9 cellular contexts compared by ENCODE assay signal in genomic region chr9:94861589-94862241, GRCh38.
DNase-seq lines count a peak whose midpoint lies in the region; TF ChIP-seq lines count a peak whose summit lies in the region.
"Had no signal": no experiment of that assay in that cellular context is flagged by ENCODE, and none has a peak within 500 bp of the region (broad histone marks: within the 10 kb centered on the region; RNA-seq: fewer than 3 reads in every experiment).

No MANE protein-coding gene starts in this region.

- DNase-seq in T-helper 1 cell = no peak
- DNase-seq in RPMI7951 (ENCODE audit: low read depth) = peak; percentile 69
- peak; percentile 70 for DNase-seq in fibroblast of the aortic adventitia (ENCODE audit: low read depth)
- peak; percentile 85 for DNase-seq in stromal cell of bone marrow (ENCODE audit: low read depth)
- DNase-seq in NCI-H1930 (lab: John Stamatoyannopoulos, UW) = no peak
- DNase-seq in C1 segment of cervical spinal cord (lab: John Stamatoyannopoulos, UW) = no peak
- no peak for DNase-seq in NCI-H524 (lab: John Stamatoyannopoulos, UW)
- DNase-seq: left cardiac atrium had no signal

- no peaks in the 10 kb centered on the region for H3K27me3 Mint-ChIP-seq in T-helper 1 cell treated with Interleukin-12 subunit alpha and Interleukin-12 subunit beta and Interleukin-4 antibody, amounts not matched to agents 30 μg/mL and 1 μg/mL, for 36 hours (ENCODE audit: low read depth)

- peaks cover 48% of the 10 kb centered on the region for H3K4me1 Mint-ChIP-seq in T-helper 1 cell treated with Interleukin-12 subunit alpha and Interleukin-12 subunit beta and Interleukin-4 antibody, amounts not matched to agents 30 μg/mL and 1 μg/mL, for 36 hours (ENCODE audit: low read depth)

- H3K4me3 ChIP-seq in fibroblast of the aortic adventitia (ENCODE audit: low read depth, low read length) = no peak overlapping the region

- H3K9me3 Mint-ChIP-seq in T-helper 1 cell treated with Interleukin-12 subunit alpha and Interleukin-12 subunit beta and Interleukin-4 antibody, amounts not matched to agents 30 μg/mL and 1 μg/mL, for 36 hours = peaks cover 5% of the 10 kb centered on the region

- peak overlapping the region; percentile 94 for H3K27ac Mint-ChIP-seq in T-helper 1 cell treated with Interleukin-12 subunit alpha and Interleukin-12 subunit beta and Interleukin-4 antibody, amounts not matched to agents 30 μg/mL and 1 μg/mL, for 36 hours

- peaks cover 10% of the 10 kb centered on the region for H3K36me3 Mint-ChIP-seq in T-helper 1 cell treated with Interleukin-12 subunit alpha and Interleukin-12 subunit beta and Interleukin-4 antibody, amounts not matched to agents 30 μg/mL and 1 μg/mL, for 36 hours (ENCODE audit: low read depth)

- no peak for TF ChIP-seq CTCF in fibroblast of the aortic adventitia (IDR thresholded peaks at IDR 0.05; ENCODE audit: insufficient read depth, low read length)

- H3K4me3 Mint-ChIP-seq in T-helper 1 cell treated with Interleukin-12 subunit alpha and Interleukin-12 subunit beta and Interleukin-4 antibody, amounts not matched to agents 30 μg/mL and 1 μg/mL, for 36 hours = peak overlapping the region; percentile 68

Comparison
In these comparisons a context has a peak if more than half of its experiments do, and no peak if none do; other contexts are left out.
1. DNase-seq: peak in RPMI7951 (single experiment), fibroblast of the aortic adventitia (single experiment) and stromal cell of bone marrow (single experiment); none in T-helper 1 cell (0 of 5), NCI-H1930 (0 of 2), C1 segment of cervical spinal cord (0 of 14) and NCI-H524 (0 of 2).